Comparison of ENCODE assay signal across 8 cellular contexts in the genomic region with DNA sequence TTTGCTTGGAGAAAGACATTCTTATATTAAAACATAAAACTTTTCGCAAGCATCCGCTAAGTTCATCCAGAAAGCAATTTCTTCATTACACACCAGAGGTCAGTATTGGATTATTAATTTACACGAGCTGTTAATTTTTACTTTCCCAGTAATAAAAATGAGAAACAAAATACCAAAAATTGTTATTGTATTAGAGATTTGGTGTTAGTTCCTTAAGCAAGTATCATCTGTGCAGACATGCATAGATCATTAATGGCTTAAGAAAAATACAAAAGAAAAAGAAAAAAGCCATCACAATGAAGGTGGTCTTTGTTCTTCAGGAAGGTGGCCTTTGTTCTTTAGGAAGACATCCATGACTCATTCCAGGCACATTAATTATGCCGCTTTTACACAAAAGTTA. TPM values are rescaled to one million over a fixed set of nuclear protein-coding genes. Genes with fewer than 3 reads are reported as not detected.
A peak's percentile ranks its signal among the peaks of the same experiment; 100 is the strongest.
DNase-seq lines count a peak whose midpoint lies in the region; ATAC-seq, FAIRE-seq and TF ChIP-seq lines count a peak whose summit lies in the region.
"Had no signal": no experiment of that assay in that cellular context is flagged by ENCODE, and none has a peak within 500 bp of the region (broad histone marks: within the 10 kb centered on the region; RNA-seq: fewer than 3 reads in every experiment).

No MANE protein-coding gene starts in this region.

- no peaks in the 10 kb centered on the region for H3K9me3 ChIP-seq in endothelial cell of umbilical vein (replicated peaks; ENCODE audit: control insufficient read depth, insufficient read depth, low read length)

- POLR2A ChIA-PET in endothelial cell of umbilical vein (lab: Charles Lee): no interaction called here

- FAIRE-seq in endothelial cell of umbilical vein (lab: Jason Lieb, UNC): peak; percentile 62

- DNase-seq in NCI-H2107 treated with DMSO at 0.1 percent for 48 hours (lab: John Stamatoyannopoulos, UW; ENCODE audit: unreplicated experiment) (peak; percentile 6), endothelial cell of umbilical vein (ENCODE audit: low read depth, low spot score) (peak; percentile 52), putamen (ENCODE audit: low spot score) (peak; percentile 11), germinal center (ENCODE audit: low spot score) (no peak)
- DNase-seq in activated CD4-positive, alpha-beta T cell treated with anti-CD3 and anti-CD28 coated beads for 4 hours: no peak
- DNase-seq: NCI-H345 had no signal

- TF ChIP-seq CTCF in GM12872 (IDR thresholded peaks at IDR 0.05; ENCODE audit: insufficient read depth, low read depth, low read length) (peak; percentile 32; the same call in 2 of the 3 replicates), endothelial cell of umbilical vein (IDR thresholded peaks at IDR 0.05; ENCODE audit: extremely low read depth in 1 of 2, insufficient read depth in 1 of 2, low read depth in 1 of 2, low read length in 2 of 2) (peak; percentile 26)

- H3K4me3 ChIP-seq in endothelial cell of umbilical vein (replicated peaks in 1 of 3; ENCODE audit: insufficient read depth in 1 of 3, low read depth in 1 of 3, low read length in 3 of 3): no peak overlapping the region

- H4K20me1 ChIP-seq in endothelial cell of umbilical vein (replicated peaks; ENCODE audit: control insufficient read depth, extremely low read depth, insufficient read depth, low read length): no peaks in the 10 kb centered on the region

- H3K4me1 ChIP-seq in endothelial cell of umbilical vein (ENCODE audit: control insufficient read depth, extremely low read depth, insufficient read depth, low read length): peaks cover 4% of the 10 kb centered on the region

- H3K4me2 ChIP-seq in endothelial cell of umbilical vein (ENCODE audit: insufficient read depth, low read length): peak overlapping the region; percentile 6

- dilution Hi-C loops in endothelial cell of umbilical vein (cut with MboI; ENCODE audit: extremely low pct_ligation_motif_present, low sequenced_read_pairs): no loop called here

- intact Hi-C loops in endothelial cell of umbilical vein (cut with micrococcal nuclease): loop anchor here (1.0 to 2.0 kb wide), 6 partner anchors 37 to 917 kb away; no protein-coding TSS in a partner anchor

- no peak for TF ChIP-seq POLR2A in endothelial cell of umbilical vein (IDR thresholded peaks at IDR 0.05; ENCODE audit: low read depth, low read length)

- H3K36me3 ChIP-seq in endothelial cell of umbilical vein (ENCODE audit: control insufficient read depth in 2 of 2, extremely low read depth in 1 of 2, insufficient read depth in 2 of 2, low read length in 2 of 2): no peaks in the 10 kb centered on the region

- peak overlapping the region; percentile 20 for H2AFZ ChIP-seq in endothelial cell of umbilical vein (ENCODE audit: low read depth, low read length)

- no peaks in the 10 kb centered on the region for H3K79me2 ChIP-seq in endothelial cell of umbilical vein (ENCODE audit: control insufficient read depth, insufficient read depth, low read length)

- H3K9ac ChIP-seq in endothelial cell of umbilical vein (replicated peaks; ENCODE audit: extremely low read depth, insufficient read depth, low read length): no peak overlapping the region

- H3K9me1 ChIP-seq in endothelial cell of umbilical vein (replicated peaks; ENCODE audit: control insufficient read depth, extremely low read depth, insufficient read depth, low read length): no peaks in the 10 kb centered on the region

- BruUV-seq in endothelial cell of umbilical vein (replicated peaks; lab: Mats Ljungman, UMichigan): no TSS peak

- CTCF ChIA-PET in endothelial cell of umbilical vein (lab: Charles Lee): interaction anchor here (1.0 to 6.5 kb wide), 9 partner anchors 22 to 917 kb away, joined by 3 to 123 read pairs (median 11); no protein-coding TSS in a partner anchor

- ATAC-seq in HG03135 (IDR thresholded peaks at IDR 0.05; ENCODE audit: unreplicated experiment): no peak

- no peak overlapping the region for H3K27ac ChIP-seq in endothelial cell of umbilical vein (ENCODE audit: insufficient read depth, low read depth, low read length)

- peaks cover 0 to 3% of the 10 kb centered on the region in 2 experiments for H3K27me3 ChIP-seq in endothelial cell of umbilical vein (ENCODE audit: control insufficient read depth in 2 of 2, insufficient read depth in 2 of 2, low read length in 2 of 2)

TF ChIP-seq in endothelial cell of umbilical vein, 7 proteins besides CTCF, POLR2A, EP300 and RAD21:
- TF ChIP-seq FOS (IDR thresholded peaks at IDR 0.05; ENCODE audit: borderline replicate concordance, insufficient read depth, low read length) (peak; percentile 41), POLR2AphosphoS5 (IDR thresholded peaks at IDR 0.05; ENCODE audit: insufficient read depth, low read depth, low read length) (no peak), JUN (IDR thresholded peaks at IDR 0.05; ENCODE audit: borderline replicate concordance, insufficient read depth, insufficient read length, low read depth) (peak; percentile 41)

RNA-seq across cellular contexts. Expression of gene HNMT, which starts 53.6 kb away (rescaled TPM):
- 13.4 and 16.9 TPM in 2 replicates for total RNA-seq in endothelial cell of umbilical vein
- 7.7 and 8.6 TPM in 2 replicates for polyA plus RNA-seq in endothelial cell of umbilical vein
- polyA plus RNA-seq in endothelial cell of umbilical vein (2011; cell fraction: cytosol; rRNA removed): 13.5 and 17.9 TPM in 2 replicates
- 11.9 and 14.3 TPM in 2 replicates for polyA plus RNA-seq in endothelial cell of umbilical vein (2011; cell fraction: nucleus; rRNA removed)
- polyA plus RNA-seq in endothelial cell of umbilical vein (2012): 12.8 and 16.1 TPM in 2 replicates
- polyA minus RNA-seq in endothelial cell of umbilical vein: 6.5 and 10.3 TPM in 2 replicates
- polyA minus RNA-seq in endothelial cell of umbilical vein (2011; cell fraction: cytosol; rRNA and poly(A)+ RNA removed): 14.3 TPM
- 10.6 and 11.9 TPM in 2 replicates for polyA minus RNA-seq in endothelial cell of umbilical vein (2011; cell fraction: nucleus; rRNA and poly(A)+ RNA removed)

Comparison
In these comparisons a context has a peak if more than half of its experiments do, and no peak if none do; other contexts are left out.
1. DNase-seq: peak in NCI-H2107 treated with DMSO at 0.1 percent for 48 hours (single experiment), endothelial cell of umbilical vein (single experiment) and putamen (single experiment); none in germinal center (single experiment) and activated CD4-positive, alpha-beta T cell treated with anti-CD3 and anti-CD28 coated beads for 4 hours (0 of 2).